ENCODE assay signal across 17 cellular contexts in the genomic region with DNA sequence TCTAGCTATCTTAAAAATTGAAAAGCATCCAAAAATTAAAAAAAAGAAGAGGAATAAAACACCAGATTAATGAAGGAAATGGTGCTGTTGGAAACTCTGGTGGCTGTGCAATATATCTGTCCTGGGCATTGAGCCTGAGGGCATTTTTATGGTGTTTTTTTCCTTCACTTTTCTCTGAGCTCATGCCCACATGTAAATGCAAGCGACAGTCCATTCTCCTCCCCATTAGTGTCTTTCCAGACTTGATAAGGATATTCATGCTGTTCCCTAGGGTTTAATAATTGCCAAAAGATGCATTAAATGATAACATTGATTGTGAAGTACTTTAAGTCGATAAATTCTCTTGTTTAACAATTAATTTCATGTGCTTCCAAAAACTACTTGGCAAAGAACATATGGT.
DNase-seq lines count a peak whose midpoint lies in the region; ATAC-seq and TF ChIP-seq lines count a peak whose summit lies in the region.
"Had no signal": no experiment of that assay in that cellular context is flagged by ENCODE, and none has a peak within 500 bp of the region (broad histone marks: within the 10 kb centered on the region; RNA-seq: fewer than 3 reads in every experiment).

No MANE protein-coding gene starts in this region.

- H3K79me2 ChIP-seq in SK-N-SH (ENCODE audit: insufficient read depth): no peaks in the 10 kb centered on the region

- TF ChIP-seq RAD21 in SK-N-SH (IDR thresholded peaks at IDR 0.05; ENCODE audit: low read length): no peak

- DNase-seq in SK-N-SH: no peak
- DNase-seq in NCI-H1105 treated with DMSO at 0.1 percent for 48 hours (lab: John Stamatoyannopoulos, UW): peak; percentile 47
- peak; percentile 4 for DNase-seq in left kidney (ENCODE audit: low read depth, low spot score)
- DNase-seq in NK-92 (lab: John Stamatoyannopoulos, UW; ENCODE audit: unreplicated experiment): no peak
- DNase-seq in CD8-positive, alpha-beta T cell: no peak
- DNase-seq in effector memory CD4-positive, alpha-beta T cell: no peak
- DNase-seq: 8988T; CD4-positive, CD25-positive, alpha-beta regulatory T cell; CD8-positive, alpha-beta memory T cell; DMS153; DND-41; GOT3; HFFc6 had no signal

- CTCF ChIA-PET in SK-N-SH (lab: Yijun Ruan, JAX): no interaction called here
- CTCF ChIA-PET in CD8-positive, alpha-beta T cell (lab: Charles Lee): no interaction called here

- no peak overlapping the region for H3K4me2 ChIP-seq in SK-N-SH
- H3K4me2 ChIP-seq: BLaER1 had no signal

- no peaks in the 10 kb centered on the region for H3K27me3 Mint-ChIP-seq in CD8-positive, alpha-beta T cell (ENCODE audit: low read depth)
- H3K27me3 Mint-ChIP-seq: CD4-positive, CD25-positive, alpha-beta regulatory T cell; CD8-positive, alpha-beta memory T cell had no signal

- no peaks in the 10 kb centered on the region for H3K36me3 ChIP-seq in SK-N-SH (replicated peaks in 1 of 2; ENCODE audit: control insufficient read depth in 1 of 2, insufficient read depth in 2 of 2, low read length in 1 of 2)
- H3K36me3 ChIP-seq in CD8-positive, alpha-beta T cell (ENCODE audit: insufficient read depth, low read length): no peaks in the 10 kb centered on the region
- H3K36me3 ChIP-seq in effector memory CD4-positive, alpha-beta T cell (ENCODE audit: control insufficient read depth, insufficient read depth, low read length): no peaks in the 10 kb centered on the region
- H3K36me3 ChIP-seq: BLaER1, HAP-1 had no signal

- 0 out of 4 replicates have a peak, but pooled peaks cover 0 to 3% of the 10 kb centered on the region in 2 experiments for H3K4me1 ChIP-seq in SK-N-SH (ENCODE audit: control insufficient read depth in 1 of 2, insufficient read depth in 2 of 2, low read depth in 1 of 2, low read length in 1 of 2)
- no peaks in the 10 kb centered on the region for H3K4me1 ChIP-seq in CD8-positive, alpha-beta T cell (ENCODE audit: insufficient read depth, low read length)
- H3K4me1 ChIP-seq in effector memory CD4-positive, alpha-beta T cell (ENCODE audit: control insufficient read depth, insufficient read depth, low read length, poor library complexity, severe bottlenecking): no peaks in the 10 kb centered on the region
- H3K4me1 ChIP-seq: BLaER1, HAP-1 had no signal

- H4K20me1 ChIP-seq in SK-N-SH (ENCODE audit: insufficient read depth): no peaks in the 10 kb centered on the region
- H4K20me1 ChIP-seq: BLaER1 had no signal

- H3K4me3 ChIP-seq in SK-N-SH (ENCODE audit: low read depth in 2 of 2, low read length in 1 of 2): no peak overlapping the region
- H3K4me3 ChIP-seq in CD8-positive, alpha-beta T cell (ENCODE audit: low read depth, low read length): no peak overlapping the region
- H3K4me3 ChIP-seq in effector memory CD4-positive, alpha-beta T cell (ENCODE audit: insufficient read depth, low read depth, low read length, poor library complexity, severe bottlenecking): no peak overlapping the region
- H3K4me3 ChIP-seq: BLaER1, HAP-1 had no signal

- intact Hi-C loops in CD8-positive, alpha-beta T cell (cut with DNase I, micrococcal nuclease): no loop called here

- H3K27me3 ChIP-seq in SK-N-SH (ENCODE audit: insufficient read depth): peaks cover 6% of the 10 kb centered on the region; the same call in 1 of the 2 replicates
- no peaks in the 10 kb centered on the region for H3K27me3 ChIP-seq in CD8-positive, alpha-beta T cell (ENCODE audit: insufficient read depth, low read length)
- no peaks in the 10 kb centered on the region for H3K27me3 ChIP-seq in effector memory CD4-positive, alpha-beta T cell (replicated peaks; ENCODE audit: control insufficient read depth, insufficient read depth, low read length, poor library complexity, severe bottlenecking)
- H3K27me3 ChIP-seq: BLaER1 had no signal

- no peaks in the 10 kb centered on the region; the same call in 1 of the 2 replicates for H3K9me2 ChIP-seq in SK-N-SH

- H2AFZ ChIP-seq in SK-N-SH (ENCODE audit: low read depth): peak overlapping the region; percentile 40; the same call in 1 of the 2 replicates

- peaks cover 6% of the 10 kb centered on the region for H3F3A ChIP-seq in SK-N-SH (replicated peaks; ENCODE audit: insufficient read depth)

- H3K36me3 Mint-ChIP-seq in CD8-positive, alpha-beta T cell: no peaks in the 10 kb centered on the region
- H3K36me3 Mint-ChIP-seq: CD4-positive, CD25-positive, alpha-beta regulatory T cell; CD8-positive, alpha-beta memory T cell had no signal

- no peak overlapping the region for H3K27ac Mint-ChIP-seq in CD8-positive, alpha-beta T cell
- H3K27ac Mint-ChIP-seq: CD4-positive, CD25-positive, alpha-beta regulatory T cell; CD8-positive, alpha-beta memory T cell; HFFc6 had no signal

- TF ChIP-seq EP300 in SK-N-SH (IDR thresholded peaks at IDR 0.05; ENCODE audit: borderline replicate concordance in 1 of 2, low read depth in 1 of 2, low read length in 1 of 2): no peak

- H3K27ac ChIP-seq in SK-N-SH (ENCODE audit: low read depth in 2 of 2, low read length in 1 of 2): no peak overlapping the region
- no peak overlapping the region for H3K27ac ChIP-seq in CD8-positive, alpha-beta T cell (ENCODE audit: low read depth, low read length)
- H3K27ac ChIP-seq in effector memory CD4-positive, alpha-beta T cell (ENCODE audit: insufficient read depth, low read length, poor library complexity, severe bottlenecking): no peak overlapping the region
- H3K27ac ChIP-seq: BLaER1, C4-2B had no signal

- TF ChIP-seq CTCF in SK-N-SH (IDR thresholded peaks at IDR 0.05): no peak
- no peak for TF ChIP-seq CTCF in CD8-positive, alpha-beta T cell (IDR thresholded peaks at IDR 0.05)

- POLR2A ChIA-PET in SK-N-SH (lab: Yijun Ruan, JAX): no interaction called here
- POLR2A ChIA-PET in CD8-positive, alpha-beta T cell (lab: Charles Lee): no interaction called here

- 11% methylated on average over 2 of the region's 2 CpGs for WGBS in SK-N-SH (ENCODE audit: low lambda C conversion rate)

- no peak overlapping the region for H3K4me3 Mint-ChIP-seq in CD8-positive, alpha-beta T cell
- H3K4me3 Mint-ChIP-seq: CD4-positive, CD25-positive, alpha-beta regulatory T cell; CD8-positive, alpha-beta memory T cell; HFFc6 had no signal

- ATAC-seq in SK-N-SH treated with all-trans-retinoic acid at 6 μM for 48 hours: no peak
- no peak for ATAC-seq in CD8-positive, alpha-beta T cell

- H3K9me3 ChIP-seq in SK-N-SH: no peaks in the 10 kb centered on the region
- H3K9me3 ChIP-seq in CD8-positive, alpha-beta T cell (ENCODE audit: low read length): no peaks in the 10 kb centered on the region
- no peaks in the 10 kb centered on the region for H3K9me3 ChIP-seq in effector memory CD4-positive, alpha-beta T cell (ENCODE audit: control insufficient read depth, low read length)
- H3K9me3 ChIP-seq: BLaER1, HAP-1 had no signal

- no peaks in the 10 kb centered on the region for H3K4me1 Mint-ChIP-seq in CD8-positive, alpha-beta T cell (ENCODE audit: low read depth)
- H3K4me1 Mint-ChIP-seq: CD4-positive, CD25-positive, alpha-beta regulatory T cell; CD8-positive, alpha-beta memory T cell had no signal

- no peaks in the 10 kb centered on the region for H3K9me3 Mint-ChIP-seq in CD8-positive, alpha-beta T cell
- H3K9me3 Mint-ChIP-seq: CD4-positive, CD25-positive, alpha-beta regulatory T cell; CD8-positive, alpha-beta memory T cell; HFFc6 had no signal

- H3K9ac ChIP-seq in SK-N-SH: no peak overlapping the region
- H3K9ac ChIP-seq: BLaER1 had no signal

TF ChIP-seq in SK-N-SH, 30 proteins besides CTCF, POLR2A, EP300 and RAD21 (continues in another document):
- no peak for TF ChIP-seq MXI1 (IDR thresholded peaks at IDR 0.05; ENCODE audit: low read depth, low read length)
- TF ChIP-seq CHD2 (IDR thresholded peaks at IDR 0.05; ENCODE audit: low read length, partially characterized antibody): no peak

TF ChIP-seq in SK-N-SH treated with all-trans-retinoic acid at 6 μM for 48 hours, 23 proteins besides CTCF, POLR2A, EP300 and RAD21:
- TF ChIP-seq GLIS3 (CRISPR knock-in tag; IDR thresholded peaks at IDR 0.05) (no peak), BACH2 (CRISPR knock-in tag; IDR thresholded peaks at IDR 0.05; ENCODE audit: borderline replicate concordance) (no peak), RARB (CRISPR knock-in tag; IDR thresholded peaks at IDR 0.05) (no peak), TOX (CRISPR knock-in tag; IDR thresholded peaks at IDR 0.05; ENCODE audit: borderline replicate concordance) (no peak), ZNF565 (CRISPR knock-in tag; conservative IDR thresholded peaks at IDR 0.05; ENCODE audit: low read depth) (no peak)
- TF ChIP-seq, protein P1, sequence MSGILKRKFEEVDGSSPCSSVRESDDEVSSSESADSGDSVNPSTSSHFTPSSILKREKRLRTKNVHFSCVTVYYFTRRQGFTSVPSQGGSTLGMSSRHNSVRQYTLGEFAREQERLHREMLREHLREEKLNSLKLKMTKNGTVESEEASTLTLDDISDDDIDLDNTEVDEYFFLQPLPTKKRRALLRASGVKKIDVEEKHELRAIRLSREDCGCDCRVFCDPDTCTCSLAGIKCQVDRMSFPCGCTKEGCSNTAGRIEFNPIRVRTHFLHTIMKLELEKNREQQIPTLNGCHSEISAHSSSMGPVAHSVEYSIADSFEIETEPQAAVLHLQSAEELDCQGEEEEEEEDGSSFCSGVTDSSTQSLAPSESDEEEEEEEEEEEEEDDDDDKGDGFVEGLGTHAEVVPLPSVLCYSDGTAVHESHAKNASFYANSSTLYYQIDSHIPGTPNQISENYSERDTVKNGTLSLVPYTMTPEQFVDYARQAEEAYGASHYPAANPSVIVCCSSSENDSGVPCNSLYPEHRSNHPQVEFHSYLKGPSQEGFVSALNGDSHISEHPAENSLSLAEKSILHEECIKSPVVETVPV (CRISPR knock-in tag; IDR thresholded peaks at IDR 0.05): no peak

Comparison
In these comparisons a context has a peak if more than half of its experiments do, and no peak if none do; other contexts are left out.
1. DNase-seq: peak in NCI-H1105 treated with DMSO at 0.1 percent for 48 hours (single experiment) and left kidney (single experiment); none in SK-N-SH (single experiment), NK-92 (single experiment), CD8-positive, alpha-beta T cell (0 of 7) and effector memory CD4-positive, alpha-beta T cell (0 of 3).